ENCODE assay signal across 19 cellular contexts in genomic region chr7:77831481-77831880, GRCh38. TPM values are rescaled to one million over a fixed set of nuclear protein-coding genes. Genes with fewer than 3 reads are reported as not detected.
DNase-seq lines count a peak whose midpoint lies in the region; ATAC-seq and TF ChIP-seq lines count a peak whose summit lies in the region.
"Had no signal": no experiment of that assay in that cellular context is flagged by ENCODE, and none has a peak within 500 bp of the region (broad histone marks: within the 10 kb centered on the region; RNA-seq: fewer than 3 reads in every experiment).

No MANE protein-coding gene starts in this region.

- H3K4me1 Mint-ChIP-seq in CD4-positive, CD25-positive, alpha-beta regulatory T cell, result peaks cover 37 to 79% (median 56%) of the 10 kb centered on the region in 4 donors
- H3K4me1 Mint-ChIP-seq in activated T-cell treated with anti-CD3 and anti-CD28 coated beads, Interleukin-2, amount 50 U/mL, for 24 hours (ENCODE audit: low read depth), result peaks cover 61% of the 10 kb centered on the region
- H3K4me1 Mint-ChIP-seq in naive B cell, result peaks cover 47 to 81% (median 68%) of the 10 kb centered on the region in 3 donors

- peak; percentile 20 to 53 for ATAC-seq in CD4-positive, CD25-positive, alpha-beta regulatory T cell (ENCODE audit: low read depth in 2 of 2)
- ATAC-seq in naive B cell (ENCODE audit: low read depth in 2 of 2), result peak in 1 of 2 donors; percentile 27
- ATAC-seq: left ventricle myocardium superior, pancreas, Right ventricle myocardium inferior had no signal

- TF ChIP-seq CTCF in DOHH2 (IDR thresholded peaks at IDR 0.05; ENCODE audit: low read depth, low read length, poor library complexity, severe bottlenecking) (no peak), adrenal gland (IDR thresholded peaks at IDR 0.05) (no peak)

- H3K9me2 ChIP-seq in DOHH2 (replicated peaks; ENCODE audit: control insufficient read depth, low read length), result no peaks in the 10 kb centered on the region

- H3K36me3 Mint-ChIP-seq in CD4-positive, CD25-positive, alpha-beta regulatory T cell, result peaks cover 11% of the 10 kb centered on the region
- H3K36me3 Mint-ChIP-seq in activated T-cell treated with anti-CD3 and anti-CD28 coated beads, Interleukin-2, amount 50 U/mL, for 24 hours (ENCODE audit: low read depth), result peaks cover 6% of the 10 kb centered on the region
- peaks cover 4 to 5% of the 10 kb centered on the region in 2 donors for H3K36me3 Mint-ChIP-seq in naive B cell

- peak overlapping the region; percentile 45 for H3K27ac ChIP-seq in CD4-positive, CD25-positive, alpha-beta regulatory T cell (ENCODE audit: insufficient read depth, low read length, poor library complexity, severe bottlenecking)
- H3K27ac ChIP-seq in DOHH2 (ENCODE audit: low read depth, low read length), result no peak overlapping the region
- H3K27ac ChIP-seq in adrenal gland, result no peak overlapping the region
- H3K27ac ChIP-seq: BLaER1, HL-60, KMS-11, pancreas, tibial artery had no signal

- peak in 2 of 3 donors; percentile 13 to 74 for DNase-seq in CD4-positive, CD25-positive, alpha-beta regulatory T cell
- no peak for DNase-seq in activated T-cell treated with anti-CD3 and anti-CD28 coated beads, Interleukin-2, amount 50 U/mL, for 24 hours
- DNase-seq in naive B cell (no peak), adrenal gland (no peak), SHP77 treated with DMSO at 0.1 percent for 48 hours (lab: John Stamatoyannopoulos, UW) (no peak), NCI-H1417 treated with DMSO at 0.1 percent for 48 hours (lab: John Stamatoyannopoulos, UW) (no peak), NCI-H2029 (lab: John Stamatoyannopoulos, UW) (no peak)
- DNase-seq: activated naive CD8-positive, alpha-beta T cell treated with anti-CD3 and anti-CD28 coated beads, Interleukin-2, amount 10 ng/mL, durations not matched to agents 7 days and 5 days; foreskin melanocyte; left ventricle myocardium superior; NCI-H1436 treated with DMSO at 0.1 percent for 48 hours; pancreas; tibial artery had no signal

- TF ChIP-seq POLR2A in adrenal gland (IDR thresholded peaks at IDR 0.05), result no peak

- 92 to 99% (median 97%) methylated on average over 7 of the region's 7 CpGs for WGBS in adrenal gland, 4 donors

- H3K79me2 ChIP-seq in DOHH2 (ENCODE audit: control insufficient read depth, low read length), result peaks cover 97% of the 10 kb centered on the region

- peak overlapping the region; percentile 69 for H3K4me3 ChIP-seq in CD4-positive, CD25-positive, alpha-beta regulatory T cell (ENCODE audit: low read depth, low read length)
- H3K4me3 ChIP-seq in DOHH2 (ENCODE audit: low read length) (no peak overlapping the region), adrenal gland (no peak overlapping the region)
- H3K4me3 ChIP-seq: BLaER1, pancreas, tibial artery had no signal

- peak overlapping the region; percentile 61 to 87 (median 66) for H3K4me3 Mint-ChIP-seq in CD4-positive, CD25-positive, alpha-beta regulatory T cell
- H3K4me3 Mint-ChIP-seq in activated T-cell treated with anti-CD3 and anti-CD28 coated beads, Interleukin-2, amount 50 U/mL, for 24 hours, result no peak overlapping the region
- H3K4me3 Mint-ChIP-seq in naive B cell, result peak overlapping the region in 1 of 8 donors; percentile 1
- H3K4me3 Mint-ChIP-seq: activated naive CD8-positive, alpha-beta T cell treated with anti-CD3 and anti-CD28 coated beads, Interleukin-2, amount 10 ng/mL, durations not matched to agents 7 days and 5 days; central memory CD8-positive, alpha-beta T cell had no signal

- peaks cover 5% of the 10 kb centered on the region; the same call in 1 of the 2 replicates for H4K20me1 ChIP-seq in DOHH2 (ENCODE audit: control insufficient read depth, insufficient read depth, low read depth, low read length)
- H4K20me1 ChIP-seq: BLaER1 had no signal

- H3K36me3 ChIP-seq in CD4-positive, CD25-positive, alpha-beta regulatory T cell (ENCODE audit: control insufficient read depth, insufficient read depth, low read length), result no peaks in the 10 kb centered on the region
- peaks cover 13% of the 10 kb centered on the region for H3K36me3 ChIP-seq in DOHH2 (ENCODE audit: control insufficient read depth, low read length)
- no peaks in the 10 kb centered on the region for H3K36me3 ChIP-seq in adrenal gland (replicated peaks in 1 of 2)
- H3K36me3 ChIP-seq: pancreas, tibial artery had no signal

- no peaks in the 10 kb centered on the region for H3K27me3 ChIP-seq in CD4-positive, CD25-positive, alpha-beta regulatory T cell (ENCODE audit: control insufficient read depth, insufficient read depth, low read length)
- no peaks in the 10 kb centered on the region for H3K27me3 ChIP-seq in DOHH2 (ENCODE audit: control insufficient read depth, low read length)
- no peaks in the 10 kb centered on the region for H3K27me3 ChIP-seq in adrenal gland
- H3K27me3 ChIP-seq: BLaER1, pancreas, tibial artery had no signal

- H3K9me3 ChIP-seq in CD4-positive, CD25-positive, alpha-beta regulatory T cell (ENCODE audit: control insufficient read depth in 2 of 2, low read length in 2 of 2), result no peaks in the 10 kb centered on the region
- H3K9me3 ChIP-seq in DOHH2 (ENCODE audit: control insufficient read depth, insufficient read depth, low read length), result no peaks in the 10 kb centered on the region
- no peaks in the 10 kb centered on the region for H3K9me3 ChIP-seq in adrenal gland (replicated peaks in 1 of 3)
- H3K9me3 ChIP-seq: pancreas had no signal

- 0 out of 2 replicates have a peak overlapping the region, but pooled peaks have one; percentile 5 for H3K4me2 ChIP-seq in DOHH2 (ENCODE audit: low read length)
- H3K4me2 ChIP-seq: BLaER1, KMS-11 had no signal

- H3K9me3 Mint-ChIP-seq in CD4-positive, CD25-positive, alpha-beta regulatory T cell, result peaks cover 0 to 5% (median under 1%) of the 10 kb centered on the region in 7 donors
- peaks cover 11% of the 10 kb centered on the region for H3K9me3 Mint-ChIP-seq in activated T-cell treated with anti-CD3 and anti-CD28 coated beads, Interleukin-2, amount 50 U/mL, for 24 hours
- peaks cover 0 to 6% (median 6%) of the 10 kb centered on the region in 7 donors for H3K9me3 Mint-ChIP-seq in naive B cell
- H3K9me3 Mint-ChIP-seq: central memory CD8-positive, alpha-beta T cell had no signal

- no peaks in the 10 kb centered on the region for H3K27me3 Mint-ChIP-seq in CD4-positive, CD25-positive, alpha-beta regulatory T cell
- no peaks in the 10 kb centered on the region for H3K27me3 Mint-ChIP-seq in activated T-cell treated with anti-CD3 and anti-CD28 coated beads, Interleukin-2, amount 50 U/mL, for 24 hours
- H3K27me3 Mint-ChIP-seq in naive B cell, result no peaks in the 10 kb centered on the region
- H3K27me3 Mint-ChIP-seq: activated naive CD8-positive, alpha-beta T cell treated with anti-CD3 and anti-CD28 coated beads, Interleukin-2, amount 10 ng/mL, durations not matched to agents 7 days and 5 days; central memory CD8-positive, alpha-beta T cell had no signal

- peaks cover 72% of the 10 kb centered on the region for H3K4me1 ChIP-seq in CD4-positive, CD25-positive, alpha-beta regulatory T cell (ENCODE audit: control insufficient read depth, insufficient read depth, low read length, poor library complexity, severe bottlenecking)
- H3K4me1 ChIP-seq in DOHH2 (ENCODE audit: control insufficient read depth, low read length), result peaks cover 87% of the 10 kb centered on the region
- peaks cover 0 to 6% of the 10 kb centered on the region in 2 donors for H3K4me1 ChIP-seq in adrenal gland (replicated peaks in 1 of 2)
- H3K4me1 ChIP-seq: pancreas had no signal

- H3F3A ChIP-seq in DOHH2 (ENCODE audit: control insufficient read depth, insufficient read depth), result peaks cover 16% of the 10 kb centered on the region; the same call in 1 of the 2 replicates

- peak overlapping the region; percentile 36 to 80 (median 66) for H3K27ac Mint-ChIP-seq in CD4-positive, CD25-positive, alpha-beta regulatory T cell
- peak overlapping the region; percentile 17 for H3K27ac Mint-ChIP-seq in activated T-cell treated with anti-CD3 and anti-CD28 coated beads, Interleukin-2, amount 50 U/mL, for 24 hours
- H3K27ac Mint-ChIP-seq in naive B cell, result peak overlapping the region; percentile 6 to 75 (median 32)
- H3K27ac Mint-ChIP-seq: activated naive CD8-positive, alpha-beta T cell treated with anti-CD3 and anti-CD28 coated beads, Interleukin-2, amount 10 ng/mL, durations not matched to agents 7 days and 5 days had no signal

- intact Hi-C loops in adrenal gland (cut with DNase I), result no loop called here

RNA-seq across cellular contexts. Expression of gene PHTF2, which starts 32.9 kb away (rescaled TPM):
- 77.9 TPM for total RNA-seq in CD4-positive, CD25-positive, alpha-beta regulatory T cell
- 10 to 100 TPM; 25.0 to 32.3 (median 28.7) TPM for polyA plus RNA-seq in CD4-positive, CD25-positive, alpha-beta regulatory T cell
- 10 to 100 TPM; 14.7 to 34.0 (median 23.8) TPM for polyA plus RNA-seq in naive B cell (ENCODE audit: low read depth in 6 of 6)
- total RNA-seq in adrenal gland, result 10 to 100 TPM in 5 of 8 donors, 1 to 10 TPM in 3; 8.0 to 13.7 (median 10.6) TPM
- 1 to 10 TPM; 4.3 to 8.2 (median 5.8) TPM for polyA plus RNA-seq in adrenal gland

RNA-seq across cellular contexts. Expression of gene TMEM60, which starts 33.2 kb away (rescaled TPM):
- 5.2 TPM for total RNA-seq in CD4-positive, CD25-positive, alpha-beta regulatory T cell
- 10 to 100 TPM; 32.3 to 76.0 (median 55.9) TPM for polyA plus RNA-seq in CD4-positive, CD25-positive, alpha-beta regulatory T cell
- polyA plus RNA-seq in naive B cell (ENCODE audit: low read depth in 6 of 6) (10 to 100 TPM; 12.4 to 53.5 (median 29.6) TPM), adrenal gland (10 to 100 TPM; 21.7 to 25.2 (median 23.1) TPM)
- total RNA-seq in adrenal gland, result 10 to 100 TPM; 13.8 to 30.6 (median 16.9) TPM

Comparison
In these comparisons a context has a peak if more than half of its experiments do, and no peak if none do; other contexts are left out.
1. DNase-seq: peak in CD4-positive, CD25-positive, alpha-beta regulatory T cell (2 of 3); none in activated T-cell treated with anti-CD3 and anti-CD28 coated beads, Interleukin-2, amount 50 U/mL, for 24 hours (single experiment), naive B cell (single experiment), adrenal gland (0 of 7), SHP77 treated with DMSO at 0.1 percent for 48 hours (single experiment), NCI-H1417 treated with DMSO at 0.1 percent for 48 hours (single experiment) and NCI-H2029 (single experiment).
2. Peak in every context shown above with its lines, with median percentiles within 50 percentile points of each other: H3K27ac Mint-ChIP-seq.